17 cellular contexts compared by ENCODE assay signal in genomic region chr1:160806109-160806665, GRCh38. TPM values are rescaled to one million over a fixed set of nuclear protein-coding genes. Genes with fewer than 3 reads are reported as not detected.
DNase-seq lines count a peak whose midpoint lies in the region; ATAC-seq and TF ChIP-seq lines count a peak whose summit lies in the region.
"Had no signal": no experiment of that assay in that cellular context is flagged by ENCODE, and none has a peak within 500 bp of the region (broad histone marks: within the 10 kb centered on the region; RNA-seq: fewer than 3 reads in every experiment).

No MANE protein-coding gene starts in this region.

- no peak overlapping the region for H3K27ac ChIP-seq in naive thymus-derived CD4-positive, alpha-beta T cell (ENCODE audit: low read depth, low read length)
- H3K27ac ChIP-seq in gastroesophageal sphincter: no peak overlapping the region
- H3K27ac ChIP-seq: 22Rv1, foreskin keratinocyte, neutrophil, tibial artery had no signal

- peaks cover 38 to 48% of the 10 kb centered on the region in 2 donors for H3K4me1 ChIP-seq in naive thymus-derived CD4-positive, alpha-beta T cell (ENCODE audit: control insufficient read depth in 2 of 2, insufficient read depth in 2 of 2, low read length in 2 of 2)
- no peaks in the 10 kb centered on the region for H3K4me1 ChIP-seq in gastroesophageal sphincter
- H3K4me1 ChIP-seq: BE2C, foreskin keratinocyte, tibial artery had no signal

- TF ChIP-seq POLR2A in gastroesophageal sphincter (IDR thresholded peaks at IDR 0.05): no peak

- no peak overlapping the region for H3K27ac Mint-ChIP-seq in T-helper 1 cell treated with Interleukin-12 subunit alpha and Interleukin-12 subunit beta and Interleukin-4 antibody, amounts not matched to agents 30 μg/mL and 1 μg/mL, for 36 hours
- H3K27ac Mint-ChIP-seq in naive thymus-derived CD4-positive, alpha-beta T cell: peak overlapping the region in 8 of 9 donors; percentile 18 to 90 (median 68)
- H3K27ac Mint-ChIP-seq: activated T-helper 2 cell treated with anti-CD3 and anti-CD28 coated beads, Interferon-gamma antibody, Interleukin-2, Interleukin-4, amounts not matched to agents 10 μg/mL and 5 μg/mL and 100 μg/mL, durations not matched to agents 14 hours and 24 hours and 36 hours had no signal

- peak overlapping the region; percentile 30 for H3K4me3 Mint-ChIP-seq in T-helper 1 cell treated with Interleukin-12 subunit alpha and Interleukin-12 subunit beta and Interleukin-4 antibody, amounts not matched to agents 30 μg/mL and 1 μg/mL, for 36 hours
- peak overlapping the region in 8 of 10 donors; percentile 33 to 78 (median 66) for H3K4me3 Mint-ChIP-seq in naive thymus-derived CD4-positive, alpha-beta T cell

- DNase-seq in T-helper 1 cell (no peak), ELR (ENCODE audit: low read depth) (peak; percentile 8), SK-MEL-5 (ENCODE audit: low read depth, low spot score) (peak; percentile 19), NCI-H748 treated with DMSO at 0.1 percent for 48 hours (lab: John Stamatoyannopoulos, UW) (no peak)
- DNase-seq in naive thymus-derived CD4-positive, alpha-beta T cell: peak in 1 of 9 donors; percentile 20
- DNase-seq: BE2C, foreskin keratinocyte, NCI-H187, NCI-H226, tibial artery had no signal

- WGBS in gastroesophageal sphincter (ENCODE audit: low coverage in 1 of 2), 2 donors: 54 to 65% methylated on average over 1 of the region's 1 CpG

- CTCF ChIA-PET in naive thymus-derived CD4-positive, alpha-beta T cell (lab: Charles Lee): interaction anchor here (1.1 to 4.8 kb wide), 3 partner anchors 9 to 31 kb away, joined by 3 to 24 read pairs (median 4); partner anchors contain the start of gene LY9

- peaks cover 26% of the 10 kb centered on the region for H3K27me3 Mint-ChIP-seq in T-helper 1 cell treated with Interleukin-12 subunit alpha and Interleukin-12 subunit beta and Interleukin-4 antibody, amounts not matched to agents 30 μg/mL and 1 μg/mL, for 36 hours (ENCODE audit: low read depth)
- H3K27me3 Mint-ChIP-seq in naive thymus-derived CD4-positive, alpha-beta T cell: peaks cover 0 to 27% (median 0%) of the 10 kb centered on the region in 5 donors

- no peak for TF ChIP-seq CTCF in gastroesophageal sphincter (IDR thresholded peaks at IDR 0.05)

- intact Hi-C loops in naive thymus-derived CD4-positive, alpha-beta T cell (cut with micrococcal nuclease): no loop called here

- H3K4me1 Mint-ChIP-seq in T-helper 1 cell treated with Interleukin-12 subunit alpha and Interleukin-12 subunit beta and Interleukin-4 antibody, amounts not matched to agents 30 μg/mL and 1 μg/mL, for 36 hours (ENCODE audit: low read depth): peaks cover 9% of the 10 kb centered on the region
- peaks cover 9 to 92% (median 87%) of the 10 kb centered on the region in 7 donors for H3K4me1 Mint-ChIP-seq in naive thymus-derived CD4-positive, alpha-beta T cell

- ATAC-seq in naive thymus-derived CD4-positive, alpha-beta T cell: no peak
- ATAC-seq in gastroesophageal sphincter (no peak), GM19328 (IDR thresholded peaks at IDR 0.05; ENCODE audit: unreplicated experiment) (no peak)
- ATAC-seq: foreskin keratinocyte, SK-N-SH treated with all-trans-retinoic acid at 6 μM for 48 hours had no signal

- H3K4me3 ChIP-seq in naive thymus-derived CD4-positive, alpha-beta T cell (ENCODE audit: low read length): no peak overlapping the region
- no peak overlapping the region for H3K4me3 ChIP-seq in gastroesophageal sphincter
- H3K4me3 ChIP-seq: tibial artery had no signal

- peaks cover 41% of the 10 kb centered on the region for H3K9me3 Mint-ChIP-seq in T-helper 1 cell treated with Interleukin-12 subunit alpha and Interleukin-12 subunit beta and Interleukin-4 antibody, amounts not matched to agents 30 μg/mL and 1 μg/mL, for 36 hours
- peaks cover 6 to 24% (median 16%) of the 10 kb centered on the region in 11 donors for H3K9me3 Mint-ChIP-seq in naive thymus-derived CD4-positive, alpha-beta T cell

- TF ChIP-seq EP300 in gastroesophageal sphincter (IDR thresholded peaks at IDR 0.05): no peak

- peaks cover 0 to 9% (median 0%) of the 10 kb centered on the region in 3 experiments for H3K9me3 ChIP-seq in naive thymus-derived CD4-positive, alpha-beta T cell (ENCODE audit: control insufficient read depth in 2 of 3, low read length in 3 of 3)
- H3K9me3 ChIP-seq in gastroesophageal sphincter: peaks cover 0 to 26% (median 0%) of the 10 kb centered on the region in 3 donors
- H3K9me3 ChIP-seq: neutrophil had no signal

- in situ Hi-C loops in SK-MEL-5 (cut with HindIII; ENCODE audit: low pct_unique_long_range_greater_than_20kb, low sequenced_read_pairs): no loop called here

- POLR2A ChIA-PET in naive thymus-derived CD4-positive, alpha-beta T cell (lab: Charles Lee): interaction anchor here (0.9 to 3.7 kb wide), 3 partner anchors 7 to 11 kb away, joined by 3 to 14 read pairs (median 3); partner anchors contain the start of gene LY9

- peaks cover 4 to 57% (median 16%) of the 10 kb centered on the region in 3 experiments for H3K36me3 ChIP-seq in naive thymus-derived CD4-positive, alpha-beta T cell (ENCODE audit: control insufficient read depth in 2 of 3, insufficient read depth in 3 of 3, low read length in 3 of 3)
- H3K36me3 ChIP-seq in gastroesophageal sphincter: no peaks in the 10 kb centered on the region
- H3K36me3 ChIP-seq: BE2C, neutrophil, tibial artery had no signal

- peaks cover 32% of the 10 kb centered on the region for H3K36me3 Mint-ChIP-seq in T-helper 1 cell treated with Interleukin-12 subunit alpha and Interleukin-12 subunit beta and Interleukin-4 antibody, amounts not matched to agents 30 μg/mL and 1 μg/mL, for 36 hours (ENCODE audit: low read depth)
- peaks cover 25 to 84% (median 68%) of the 10 kb centered on the region in 5 donors for H3K36me3 Mint-ChIP-seq in naive thymus-derived CD4-positive, alpha-beta T cell

- no peaks in the 10 kb centered on the region for H3K27me3 ChIP-seq in naive thymus-derived CD4-positive, alpha-beta T cell (ENCODE audit: control insufficient read depth in 2 of 2, insufficient read depth in 2 of 2, low read length in 2 of 2)
- H3K27me3 ChIP-seq in gastroesophageal sphincter: peaks cover 4% of the 10 kb centered on the region
- H3K27me3 ChIP-seq: BE2C, foreskin keratinocyte, neutrophil, tibial artery had no signal

RNA-seq across cellular contexts. Expression of gene LY9, which starts 10.2 kb away (rescaled TPM):
- total RNA-seq in SK-MEL-5 (2014; rRNA removed; shearing (Covaris generic)): not detected in 2 replicates
- not detected in 2 replicates for polyA plus RNA-seq in SK-MEL-5 (2015; cell fraction: cytosol; rRNA removed)
- not detected in 2 replicates for polyA plus RNA-seq in SK-MEL-5 (2015; cell fraction: nucleus; rRNA removed)
- 100 to 1,000 TPM in 4 of 5 experiments, 1 to 10 TPM in 1; 5.6 to 141 (median 105) TPM for total RNA-seq in naive thymus-derived CD4-positive, alpha-beta T cell
- polyA plus RNA-seq in naive thymus-derived CD4-positive, alpha-beta T cell: 100 to 1,000 TPM; 182 to 225 TPM
- 1 to 10 TPM in 1 of 4 donors, under 1 TPM in 2, not detected in 1; 0.27 to 2.4 (median 0.62) TPM for total RNA-seq in gastroesophageal sphincter
- total RNA-seq: foreskin keratinocyte had no signal
- polyA plus RNA-seq: foreskin keratinocyte had no signal

RNA-seq across cellular contexts. Expression of gene CD244, which starts 56.5 kb away (rescaled TPM):
- 0.05 TPM in 2 replicates for total RNA-seq in SK-MEL-5 (2014; rRNA removed; shearing (Covaris generic))
- polyA plus RNA-seq in SK-MEL-5 (2015; cell fraction: cytosol; rRNA removed): 0.04 and 0.10 TPM in 2 replicates
- polyA plus RNA-seq in SK-MEL-5 (2015; cell fraction: nucleus; rRNA removed): 0.19 TPM in 1 of 2 replicates, not detected in the other
- 10 to 100 TPM in 1 of 5 experiments, 1 to 10 TPM in 1, under 1 TPM in 3; 0.27 to 33.6 (median 0.46) TPM for total RNA-seq in naive thymus-derived CD4-positive, alpha-beta T cell
- 1 to 10 TPM; 3.9 to 4.6 TPM for polyA plus RNA-seq in naive thymus-derived CD4-positive, alpha-beta T cell
- total RNA-seq in gastroesophageal sphincter: under 1 TPM in 3 of 4 donors, not detected in 1; 0.15 to 0.47 (median 0.27) TPM
- total RNA-seq: foreskin keratinocyte had no signal
- polyA plus RNA-seq: foreskin keratinocyte had no signal

Comparison
In these comparisons a context has a peak if more than half of its experiments do, and no peak if none do; other contexts are left out.
1. DNase-seq: peak in ELR (single experiment) and SK-MEL-5 (single experiment); none in T-helper 1 cell (0 of 5) and NCI-H748 treated with DMSO at 0.1 percent for 48 hours (single experiment).